In genomic region chr16:69318911-69319289, GRCh38 we compare ENCODE assay signal across 24 cellular contexts. TPM values are rescaled to one million over a fixed set of nuclear protein-coding genes. Genes with fewer than 3 reads are reported as not detected.
DNase-seq lines count a peak whose midpoint lies in the region; ATAC-seq, FAIRE-seq and TF ChIP-seq lines count a peak whose summit lies in the region.
"Had no signal": no experiment of that assay in that cellular context is flagged by ENCODE, and none has a peak within 500 bp of the region (broad histone marks: within the 10 kb centered on the region; RNA-seq: fewer than 3 reads in every experiment).

No MANE protein-coding gene starts in this region.

- no peaks in the 10 kb centered on the region for H3K27me3 ChIP-seq in HepG2 (ENCODE audit: control insufficient read depth in 1 of 2, insufficient read depth in 2 of 2, low read length in 2 of 2)
- H3K27me3 ChIP-seq: MG63 had no signal

- in situ Hi-C loops in HepG2 (cut with HindIII; ENCODE audit: extremely low pct_ligation_motif_present, low pct_unique_long_range_greater_than_20kb) = no loop called here

- H3K4me1 Mint-ChIP-seq in activated T-cell treated with anti-CD3 and anti-CD28 coated beads, Interleukin-2, amount 50 U/mL, for 72 hours (ENCODE audit: low read depth) = peaks cover 18% of the 10 kb centered on the region
- peaks cover 16 to 39% of the 10 kb centered on the region in 2 donors for H3K4me1 Mint-ChIP-seq in stimulated activated naive B cell treated with anti-CD40 and anti-IgM and Interleukin-4, amounts not matched to agents 10 μg/mL and 1 μg/mL and 100 μg/mL, for 72 hours

- no peak for TF ChIP-seq RAD21 in HepG2 (CRISPR knock-in tag; IDR thresholded peaks at IDR 0.05)

- no peaks in the 10 kb centered on the region for H3K9me3 ChIP-seq in HepG2 (ENCODE audit: low read length)
- H3K9me3 ChIP-seq: MG63 had no signal

- peaks cover 4% of the 10 kb centered on the region; the same call in 1 of the 2 replicates for H4K20me1 ChIP-seq in HepG2 (ENCODE audit: insufficient read depth, low read length)

- WGBS in HepG2 (ENCODE audit: low lambda C conversion rate) = 90% methylated on average over 7 of the region's 10 CpGs

- FAIRE-seq in HepG2 (lab: Jason Lieb, UNC) = no peak
- FAIRE-seq: D721Med, GM12892, GM18507, H54, RCC 7860 had no signal

- CTCF ChIA-PET in RWPE1 (lab: Yijun Ruan, JAX) (no interaction called here), HepG2 (lab: Yijun Ruan, JAX; ENCODE audit: low intra/inter-chr PET ratio, low total read pairs) (no interaction called here)

- peak; percentile 4 to 13 for DNase-seq in activated T-cell treated with anti-CD3 and anti-CD28 coated beads, Interleukin-2, amount 50 U/mL, for 48 hours
- DNase-seq in activated T-cell treated with anti-CD3 and anti-CD28 coated beads, Interleukin-2, amount 50 U/mL, for 72 hours = no peak
- no peak for DNase-seq in RWPE1 (ENCODE audit: low spot score)
- DNase-seq in HepG2 (ENCODE audit: low spot score) = no peak
- DNase-seq in stimulated activated naive B cell treated with anti-CD40 and anti-IgM and Interleukin-4, amounts not matched to agents 10 μg/mL and 1 μg/mL and 100 μg/mL, for 72 hours = no peak
- no peak for DNase-seq in foreskin melanocyte
- DNase-seq in NCI-H2227 treated with DMSO at 0.1 percent for 48 hours (lab: John Stamatoyannopoulos, UW) = no peak
- DNase-seq: Kasumi-1, MG63, NCI-H1048, NCI-H1436, NCI-H2029, NCI-H2171 treated with DMSO at 0.1 percent for 48 hours, NCI-H446 treated with DMSO at 0.1 percent for 48 hours, SHP77 treated with DMSO at 0.1 percent for 48 hours had no signal

- no peaks in the 10 kb centered on the region for H3K9me3 Mint-ChIP-seq in activated T-cell treated with anti-CD3 and anti-CD28 coated beads, Interleukin-2, amount 50 U/mL, for 72 hours
- H3K9me3 Mint-ChIP-seq in stimulated activated naive B cell treated with anti-CD40 and anti-IgM and Interleukin-4, amounts not matched to agents 10 μg/mL and 1 μg/mL and 100 μg/mL, for 72 hours = no peaks in the 10 kb centered on the region
- H3K9me3 Mint-ChIP-seq: IgD-negative memory B cell had no signal

- no TSS peak for BruUV-seq in HepG2 (replicated peaks; lab: Mats Ljungman, UMichigan)

- no peak overlapping the region for H3K9ac ChIP-seq in HepG2 (ENCODE audit: insufficient read depth, low read depth, low read length)

- POLR2A ChIA-PET in RWPE1 (lab: Yijun Ruan, JAX; ENCODE audit: low non-redundant PET) (interaction anchor here (0.6 kb wide), 1 partner anchor 488 kb away, joined by 7 read pairs; no protein-coding TSS in a partner anchor), HepG2 (lab: Yijun Ruan, JAX) (no interaction called here)

- no peak overlapping the region for H3K4me3 ChIP-seq in HepG2 (replicated peaks in 1 of 3; ENCODE audit: insufficient read depth in 1 of 3, low read depth in 2 of 3, low read length in 3 of 3)
- H3K4me3 ChIP-seq: MG63 had no signal

- peaks cover 58 to 83% of the 10 kb centered on the region in 2 experiments for H3K36me3 ChIP-seq in HepG2 (replicated peaks in 1 of 2; ENCODE audit: control insufficient read depth in 1 of 2, insufficient read depth in 2 of 2, low read length in 2 of 2)

- H3K4me1 ChIP-seq in HepG2 (ENCODE audit: insufficient read depth, low read length) = peaks cover 8% of the 10 kb centered on the region; the same call in 1 of the 2 replicates

- no peaks in the 10 kb centered on the region for H3K27me3 Mint-ChIP-seq in activated T-cell treated with anti-CD3 and anti-CD28 coated beads, Interleukin-2, amount 50 U/mL, for 72 hours (ENCODE audit: low read depth)
- no peaks in the 10 kb centered on the region for H3K27me3 Mint-ChIP-seq in stimulated activated naive B cell treated with anti-CD40 and anti-IgM and Interleukin-4, amounts not matched to agents 10 μg/mL and 1 μg/mL and 100 μg/mL, for 72 hours
- H3K27me3 Mint-ChIP-seq: IgD-negative memory B cell had no signal

- TF ChIP-seq EP300 in HepG2 (IDR thresholded peaks at IDR 0.05; ENCODE audit: low read depth in 2 of 2, low read length in 2 of 2) = no peak
- TF ChIP-seq EP300 in HepG2 (CRISPR knock-in tag; IDR thresholded peaks at IDR 0.05; ENCODE audit: borderline replicate concordance) = no peak

- H3K79me2 ChIP-seq in HepG2 (ENCODE audit: insufficient read depth, low read length) = peaks cover 8% of the 10 kb centered on the region

- TF ChIP-seq CTCF in RWPE1 (conservative IDR thresholded peaks at IDR 0.05; ENCODE audit: low read depth) = no peak
- no peak for TF ChIP-seq CTCF in HepG2 (CRISPR knock-in tag; IDR thresholded peaks at IDR 0.05)

- peaks cover 5 to 20% of the 10 kb centered on the region in 2 donors for H3K36me3 Mint-ChIP-seq in activated T-cell treated with anti-CD3 and anti-CD28 coated beads, Interleukin-2, amount 50 U/mL, for 72 hours (ENCODE audit: insufficient read depth in 2 of 2)
- peaks cover 39 to 57% of the 10 kb centered on the region in 2 donors for H3K36me3 Mint-ChIP-seq in stimulated activated naive B cell treated with anti-CD40 and anti-IgM and Interleukin-4, amounts not matched to agents 10 μg/mL and 1 μg/mL and 100 μg/mL, for 72 hours

- H3K27ac ChIP-seq in RWPE1 (peak overlapping the region; percentile 20; the same call in 1 of the 2 replicates), HepG2 (ENCODE audit: extremely low read length, insufficient read depth, low read length) (no peak overlapping the region)
- H3K27ac ChIP-seq: C4-2B, HL-60 had no signal

- TF ChIP-seq POLR2A in HepG2 (IDR thresholded peaks at IDR 0.05; ENCODE audit: insufficient read depth in 1 of 2, low read depth in 2 of 2, low read length in 2 of 2) = no peak

- H3K4me3 Mint-ChIP-seq in activated T-cell treated with anti-CD3 and anti-CD28 coated beads, Interleukin-2, amount 50 U/mL, for 72 hours = no peak overlapping the region
- no peak overlapping the region for H3K4me3 Mint-ChIP-seq in stimulated activated naive B cell treated with anti-CD40 and anti-IgM and Interleukin-4, amounts not matched to agents 10 μg/mL and 1 μg/mL and 100 μg/mL, for 72 hours

- intact Hi-C loops in HepG2 (cut with micrococcal nuclease; ENCODE audit: unreplicated experiment) = no loop called here

- ATAC-seq in activated T-cell treated with anti-CD3 and anti-CD28 coated beads, Interleukin-2, amount 50 U/mL, for 72 hours (replicated peaks in 1 of 2) = no peak
- ATAC-seq in HepG2 (peak; percentile 8), GM18519 (IDR thresholded peaks at IDR 0.05; ENCODE audit: low FRiP score, unreplicated experiment) (no peak)
- ATAC-seq in stimulated activated naive B cell treated with anti-CD40 and anti-IgM and Interleukin-4, amounts not matched to agents 10 μg/mL and 1 μg/mL and 100 μg/mL, for 72 hours (replicated peaks) = no peak

- H3K4me2 ChIP-seq in HepG2 (ENCODE audit: low read depth, low read length) = no peak overlapping the region

- H2AFZ ChIP-seq in HepG2 (ENCODE audit: low read length) = no peak overlapping the region

- H3K27ac Mint-ChIP-seq in activated T-cell treated with anti-CD3 and anti-CD28 coated beads, Interleukin-2, amount 50 U/mL, for 72 hours = no peak overlapping the region
- H3K27ac Mint-ChIP-seq in stimulated activated naive B cell treated with anti-CD40 and anti-IgM and Interleukin-4, amounts not matched to agents 10 μg/mL and 1 μg/mL and 100 μg/mL, for 72 hours = peak overlapping the region; percentile 37

RNA-seq across cellular contexts. Expression of gene VPS4A, which starts 7.8 kb away (rescaled TPM):
- 10 to 100 TPM; 41.1 to 45.3 TPM for total RNA-seq in activated T-cell treated with anti-CD3 and anti-CD28 coated beads, Interleukin-2, amount 50 U/mL, for 72 hours
- 21.0 and 27.9 TPM in 2 replicates for total RNA-seq in HepG2 (2016; rRNA removed; fragmentation: Illumina TruSeq; extraction: Trizol)
- total RNA-seq in HepG2 (2016; cell fraction: cytosol; rRNA removed; fragmentation: Illumina TruSeq; extraction: Trizol; ENCODE audit: low read depth) = 22.9 and 26.6 TPM in 2 replicates
- total RNA-seq in HepG2 (2016; cell fraction: insoluble cytoplasmic fraction; rRNA removed; fragmentation: Illumina TruSeq; extraction: Trizol) = 20.6 and 26.3 TPM in 2 replicates
- total RNA-seq in HepG2 (2016; cell fraction: membrane; rRNA removed; fragmentation: Illumina TruSeq; extraction: Trizol) = 35.0 and 37.1 TPM in 2 replicates
- total RNA-seq in HepG2 (2016; cell fraction: nucleus; rRNA removed; fragmentation: Illumina TruSeq; extraction: Trizol) = 20.1 and 24.2 TPM in 2 replicates
- 13.2 and 15.7 TPM in 2 replicates for polyA plus RNA-seq in HepG2 (2011; rRNA removed)
- polyA plus RNA-seq in HepG2 (2011; cell fraction: cytosol; rRNA removed) = 13.5 TPM in 2 replicates
- 19.8 and 23.6 TPM in 2 replicates for polyA plus RNA-seq in HepG2 (2011; cell fraction: nucleus; rRNA removed)
- 35.1 and 39.0 TPM in 2 replicates for polyA plus RNA-seq in HepG2 (2012)
- 17.7 and 22.9 TPM in 2 replicates for polyA plus RNA-seq in HepG2 (2016; cell fraction: cytosol; fragmentation: Illumina TruSeq; extraction: Trizol; ENCODE audit: low read depth)
- 25.9 and 27.3 TPM in 2 replicates for polyA plus RNA-seq in HepG2 (2016; cell fraction: insoluble cytoplasmic fraction; fragmentation: Illumina TruSeq; extraction: Trizol; ENCODE audit: low read depth)
- 29.1 and 33.5 TPM in 2 replicates for polyA plus RNA-seq in HepG2 (2016; cell fraction: membrane; fragmentation: Illumina TruSeq; extraction: Trizol; ENCODE audit: low read depth)
- 40.5 and 45.1 TPM in 2 replicates for polyA plus RNA-seq in HepG2 (2016; cell fraction: nucleus; fragmentation: Illumina TruSeq; extraction: Trizol; ENCODE audit: insufficient read depth, low read depth)
- 26.2 and 31.9 TPM in 2 replicates for polyA minus RNA-seq in HepG2 (2011; rRNA and poly(A)+ RNA removed; ENCODE audit: low replicate concordance)
- polyA minus RNA-seq in HepG2 (2011; cell fraction: cytosol; rRNA and poly(A)+ RNA removed) = 8.4 and 11.2 TPM in 2 replicates
- polyA minus RNA-seq in HepG2 (2011; cell fraction: nucleus; rRNA and poly(A)+ RNA removed) = 15.3 and 19.3 TPM in 2 replicates

RNA-seq across cellular contexts. Expression of gene PDF, which starts 11.5 kb away (rescaled TPM):
- total RNA-seq in activated T-cell treated with anti-CD3 and anti-CD28 coated beads, Interleukin-2, amount 50 U/mL, for 72 hours = 10 to 100 TPM in 1 of 2 donors, 1 to 10 TPM in 1; 9.9 to 10.1 TPM
- 26.8 and 48.8 TPM in 2 replicates for total RNA-seq in HepG2 (2016; rRNA removed; fragmentation: Illumina TruSeq; extraction: Trizol)
- 18.2 and 24.6 TPM in 2 replicates for total RNA-seq in HepG2 (2016; cell fraction: cytosol; rRNA removed; fragmentation: Illumina TruSeq; extraction: Trizol; ENCODE audit: low read depth)
- total RNA-seq in HepG2 (2016; cell fraction: insoluble cytoplasmic fraction; rRNA removed; fragmentation: Illumina TruSeq; extraction: Trizol) = 28.5 and 44.0 TPM in 2 replicates
- 38.4 and 44.7 TPM in 2 replicates for total RNA-seq in HepG2 (2016; cell fraction: membrane; rRNA removed; fragmentation: Illumina TruSeq; extraction: Trizol)
- total RNA-seq in HepG2 (2016; cell fraction: nucleus; rRNA removed; fragmentation: Illumina TruSeq; extraction: Trizol) = 29.9 and 30.3 TPM in 2 replicates
- 12.4 and 15.5 TPM in 2 replicates for polyA plus RNA-seq in HepG2 (2011; rRNA removed)
- polyA plus RNA-seq in HepG2 (2011; cell fraction: cytosol; rRNA removed) = 22.8 and 23.1 TPM in 2 replicates
- 24.7 and 25.0 TPM in 2 replicates for polyA plus RNA-seq in HepG2 (2011; cell fraction: nucleus; rRNA removed)
- 6.4 and 8.7 TPM in 2 replicates for polyA plus RNA-seq in HepG2 (2012)
- polyA plus RNA-seq in HepG2 (2016; cell fraction: cytosol; fragmentation: Illumina TruSeq; extraction: Trizol; ENCODE audit: low read depth) = 23.5 and 29.1 TPM in 2 replicates
- 23.7 and 27.1 TPM in 2 replicates for polyA plus RNA-seq in HepG2 (2016; cell fraction: insoluble cytoplasmic fraction; fragmentation: Illumina TruSeq; extraction: Trizol; ENCODE audit: low read depth)
- polyA plus RNA-seq in HepG2 (2016; cell fraction: membrane; fragmentation: Illumina TruSeq; extraction: Trizol; ENCODE audit: low read depth) = 21.1 and 25.6 TPM in 2 replicates
- polyA plus RNA-seq in HepG2 (2016; cell fraction: nucleus; fragmentation: Illumina TruSeq; extraction: Trizol; ENCODE audit: insufficient read depth, low read depth) = 37.8 and 54.6 TPM in 2 replicates
- polyA minus RNA-seq in HepG2 (2011; rRNA and poly(A)+ RNA removed; ENCODE audit: low replicate concordance) = 4.4 and 16.0 TPM in 2 replicates
- polyA minus RNA-seq in HepG2 (2011; cell fraction: cytosol; rRNA and poly(A)+ RNA removed) = 15.6 and 19.5 TPM in 2 replicates
- 6.3 and 19.4 TPM in 2 replicates for polyA minus RNA-seq in HepG2 (2011; cell fraction: nucleus; rRNA and poly(A)+ RNA removed)

RNA-seq across cellular contexts. Expression of gene COG8, which starts 20.5 kb away (rescaled TPM):
- total RNA-seq in activated T-cell treated with anti-CD3 and anti-CD28 coated beads, Interleukin-2, amount 50 U/mL, for 72 hours = 10 to 100 TPM; 33.2 to 38.3 TPM
- total RNA-seq in HepG2 (2016; rRNA removed; fragmentation: Illumina TruSeq; extraction: Trizol) = 52.1 and 55.3 TPM in 2 replicates
- total RNA-seq in HepG2 (2016; cell fraction: cytosol; rRNA removed; fragmentation: Illumina TruSeq; extraction: Trizol; ENCODE audit: low read depth) = 10.7 and 10.9 TPM in 2 replicates
- 51.4 and 55.0 TPM in 2 replicates for total RNA-seq in HepG2 (2016; cell fraction: insoluble cytoplasmic fraction; rRNA removed; fragmentation: Illumina TruSeq; extraction: Trizol)
- total RNA-seq in HepG2 (2016; cell fraction: membrane; rRNA removed; fragmentation: Illumina TruSeq; extraction: Trizol) = 19.3 and 21.7 TPM in 2 replicates
- 36.9 and 39.9 TPM in 2 replicates for total RNA-seq in HepG2 (2016; cell fraction: nucleus; rRNA removed; fragmentation: Illumina TruSeq; extraction: Trizol)
- polyA plus RNA-seq in HepG2 (2011; rRNA removed) = 45.5 and 53.9 TPM in 2 replicates
- polyA plus RNA-seq in HepG2 (2011; cell fraction: cytosol; rRNA removed) = 41.6 and 42.2 TPM in 2 replicates
- 54.2 and 55.8 TPM in 2 replicates for polyA plus RNA-seq in HepG2 (2011; cell fraction: nucleus; rRNA removed)
- 25.6 and 25.8 TPM in 2 replicates for polyA plus RNA-seq in HepG2 (2012)
- polyA plus RNA-seq in HepG2 (2016; cell fraction: cytosol; fragmentation: Illumina TruSeq; extraction: Trizol; ENCODE audit: low read depth) = 4.5 and 4.6 TPM in 2 replicates
- polyA plus RNA-seq in HepG2 (2016; cell fraction: insoluble cytoplasmic fraction; fragmentation: Illumina TruSeq; extraction: Trizol; ENCODE audit: low read depth) = 43.6 and 45.3 TPM in 2 replicates
- 8.1 and 10.3 TPM in 2 replicates for polyA plus RNA-seq in HepG2 (2016; cell fraction: membrane; fragmentation: Illumina TruSeq; extraction: Trizol; ENCODE audit: low read depth)
- 58.0 and 62.4 TPM in 2 replicates for polyA plus RNA-seq in HepG2 (2016; cell fraction: nucleus; fragmentation: Illumina TruSeq; extraction: Trizol; ENCODE audit: insufficient read depth, low read depth)
- 107 and 148 TPM in 2 replicates for polyA minus RNA-seq in HepG2 (2011; rRNA and poly(A)+ RNA removed; ENCODE audit: low replicate concordance)
- 58.2 and 58.3 TPM in 2 replicates for polyA minus RNA-seq in HepG2 (2011; cell fraction: cytosol; rRNA and poly(A)+ RNA removed)
- 63.6 and 70.5 TPM in 2 replicates for polyA minus RNA-seq in HepG2 (2011; cell fraction: nucleus; rRNA and poly(A)+ RNA removed)

RNA-seq across cellular contexts. Expression of gene NIP7, which starts 20.7 kb away (rescaled TPM):
- 10 to 100 TPM; 30.8 to 32.2 TPM for total RNA-seq in activated T-cell treated with anti-CD3 and anti-CD28 coated beads, Interleukin-2, amount 50 U/mL, for 72 hours
- total RNA-seq in HepG2 (2016; rRNA removed; fragmentation: Illumina TruSeq; extraction: Trizol) = 114 and 144 TPM in 2 replicates
- 18.2 and 22.3 TPM in 2 replicates for total RNA-seq in HepG2 (2016; cell fraction: cytosol; rRNA removed; fragmentation: Illumina TruSeq; extraction: Trizol; ENCODE audit: low read depth)
- 111 and 158 TPM in 2 replicates for total RNA-seq in HepG2 (2016; cell fraction: insoluble cytoplasmic fraction; rRNA removed; fragmentation: Illumina TruSeq; extraction: Trizol)
- total RNA-seq in HepG2 (2016; cell fraction: membrane; rRNA removed; fragmentation: Illumina TruSeq; extraction: Trizol) = 44.6 and 49.9 TPM in 2 replicates
- 41.5 and 45.6 TPM in 2 replicates for total RNA-seq in HepG2 (2016; cell fraction: nucleus; rRNA removed; fragmentation: Illumina TruSeq; extraction: Trizol)
- 14.0 and 15.3 TPM in 2 replicates for polyA plus RNA-seq in HepG2 (2011; rRNA removed)
- polyA plus RNA-seq in HepG2 (2011; cell fraction: cytosol; rRNA removed) = 14.2 and 20.2 TPM in 2 replicates
- polyA plus RNA-seq in HepG2 (2011; cell fraction: nucleus; rRNA removed) = 6.7 and 10.3 TPM in 2 replicates
- 36.0 and 46.6 TPM in 2 replicates for polyA plus RNA-seq in HepG2 (2012)
- polyA plus RNA-seq in HepG2 (2016; cell fraction: cytosol; fragmentation: Illumina TruSeq; extraction: Trizol; ENCODE audit: low read depth) = 8.3 and 9.9 TPM in 2 replicates
- 140 and 161 TPM in 2 replicates for polyA plus RNA-seq in HepG2 (2016; cell fraction: insoluble cytoplasmic fraction; fragmentation: Illumina TruSeq; extraction: Trizol; ENCODE audit: low read depth)
- polyA plus RNA-seq in HepG2 (2016; cell fraction: membrane; fragmentation: Illumina TruSeq; extraction: Trizol; ENCODE audit: low read depth) = 25.6 and 25.8 TPM in 2 replicates
- 69.5 and 74.1 TPM in 2 replicates for polyA plus RNA-seq in HepG2 (2016; cell fraction: nucleus; fragmentation: Illumina TruSeq; extraction: Trizol; ENCODE audit: insufficient read depth, low read depth)
- polyA minus RNA-seq in HepG2 (2011; rRNA and poly(A)+ RNA removed; ENCODE audit: low replicate concordance) = 18.1 and 22.6 TPM in 2 replicates
- 14.7 and 15.0 TPM in 2 replicates for polyA minus RNA-seq in HepG2 (2011; cell fraction: cytosol; rRNA and poly(A)+ RNA removed)
- 21.9 and 26.0 TPM in 2 replicates for polyA minus RNA-seq in HepG2 (2011; cell fraction: nucleus; rRNA and poly(A)+ RNA removed)

RNA-seq across cellular contexts. Expression of gene TMED6, which starts 32.7 kb away (rescaled TPM):
- total RNA-seq in activated T-cell treated with anti-CD3 and anti-CD28 coated beads, Interleukin-2, amount 50 U/mL, for 72 hours = 1 to 10 TPM; 3.3 to 3.7 TPM
- total RNA-seq in HepG2 (2016; rRNA removed; fragmentation: Illumina TruSeq; extraction: Trizol) = 6.4 and 14.4 TPM in 2 replicates
- 2.9 and 4.8 TPM in 2 replicates for total RNA-seq in HepG2 (2016; cell fraction: cytosol; rRNA removed; fragmentation: Illumina TruSeq; extraction: Trizol; ENCODE audit: low read depth)
- 9.7 and 13.1 TPM in 2 replicates for total RNA-seq in HepG2 (2016; cell fraction: insoluble cytoplasmic fraction; rRNA removed; fragmentation: Illumina TruSeq; extraction: Trizol)
- 4.0 and 4.4 TPM in 2 replicates for total RNA-seq in HepG2 (2016; cell fraction: membrane; rRNA removed; fragmentation: Illumina TruSeq; extraction: Trizol)
- 9.6 and 11.2 TPM in 2 replicates for total RNA-seq in HepG2 (2016; cell fraction: nucleus; rRNA removed; fragmentation: Illumina TruSeq; extraction: Trizol)
- 9.8 and 10.5 TPM in 2 replicates for polyA plus RNA-seq in HepG2 (2011; rRNA removed)
- polyA plus RNA-seq in HepG2 (2011; cell fraction: cytosol; rRNA removed) = 8.0 and 12.8 TPM in 2 replicates
- 3.0 and 4.5 TPM in 2 replicates for polyA plus RNA-seq in HepG2 (2011; cell fraction: nucleus; rRNA removed)
- 6.0 and 10.3 TPM in 2 replicates for polyA plus RNA-seq in HepG2 (2012)
- 3.8 and 4.3 TPM in 2 replicates for polyA plus RNA-seq in HepG2 (2016; cell fraction: cytosol; fragmentation: Illumina TruSeq; extraction: Trizol; ENCODE audit: low read depth)
- 7.5 and 10.5 TPM in 2 replicates for polyA plus RNA-seq in HepG2 (2016; cell fraction: insoluble cytoplasmic fraction; fragmentation: Illumina TruSeq; extraction: Trizol; ENCODE audit: low read depth)
- 3.5 and 4.2 TPM in 2 replicates for polyA plus RNA-seq in HepG2 (2016; cell fraction: membrane; fragmentation: Illumina TruSeq; extraction: Trizol; ENCODE audit: low read depth)
- 17.8 and 20.3 TPM in 2 replicates for polyA plus RNA-seq in HepG2 (2016; cell fraction: nucleus; fragmentation: Illumina TruSeq; extraction: Trizol; ENCODE audit: insufficient read depth, low read depth)
- 1.3 and 10.3 TPM in 2 replicates for polyA minus RNA-seq in HepG2 (2011; rRNA and poly(A)+ RNA removed; ENCODE audit: low replicate concordance)
- 1.6 and 2.7 TPM in 2 replicates for polyA minus RNA-seq in HepG2 (2011; cell fraction: cytosol; rRNA and poly(A)+ RNA removed)
- polyA minus RNA-seq in HepG2 (2011; cell fraction: nucleus; rRNA and poly(A)+ RNA removed) = 6.2 and 6.7 TPM in 2 replicates
- polyA plus RNA-seq: IgD-negative memory B cell had no signal

Comparison
In these comparisons a context has a peak if more than half of its experiments do, and no peak if none do; other contexts are left out.
1. DNase-seq: peak in activated T-cell treated with anti-CD3 and anti-CD28 coated beads, Interleukin-2, amount 50 U/mL, for 48 hours (2 of 2); none in activated T-cell treated with anti-CD3 and anti-CD28 coated beads, Interleukin-2, amount 50 U/mL, for 72 hours (0 of 2), RWPE1 (single experiment), HepG2 (single experiment), stimulated activated naive B cell treated with anti-CD40 and anti-IgM and Interleukin-4, amounts not matched to agents 10 μg/mL and 1 μg/mL and 100 μg/mL, for 72 hours (single experiment), foreskin melanocyte (single experiment) and NCI-H2227 treated with DMSO at 0.1 percent for 48 hours (single experiment).